In genomic region chr1:59146651-59147358, GRCh38 we compare ENCODE assay signal across 9 cellular contexts.
DNase-seq lines count a peak whose midpoint lies in the region; ATAC-seq and TF ChIP-seq lines count a peak whose summit lies in the region.
"Had no signal": no experiment of that assay in that cellular context is flagged by ENCODE, and none has a peak within 500 bp of the region (broad histone marks: within the 10 kb centered on the region; RNA-seq: fewer than 3 reads in every experiment).

No MANE protein-coding gene starts in this region.

- intact Hi-C loops in lower leg skin (cut with DNase I; ENCODE audit: low total_unique reads): no loop called here

- H3K4me3 ChIP-seq in coronary artery (peak overlapping the region; percentile 82), lower leg skin (ENCODE audit: low read depth, poor library complexity, severe bottlenecking) (peak overlapping the region; percentile 18)

- no peak for TF ChIP-seq CTCF in coronary artery (IDR thresholded peaks at IDR 0.05)
- no peak for TF ChIP-seq CTCF in lower leg skin (IDR thresholded peaks at IDR 0.05)

- H3K27ac ChIP-seq in coronary artery: peak overlapping the region; percentile 74 to 89
- H3K27ac ChIP-seq: neutrophil had no signal

- DNase-seq in NOMO-1 (lab: John Stamatoyannopoulos, UW; ENCODE audit: unreplicated experiment in 2 of 2): peak; percentile 26 to 36
- no peak for DNase-seq in NOMO-1 treated with dmso at 0.1 percent for 144 hours (lab: John Stamatoyannopoulos, UW; ENCODE audit: unreplicated experiment)
- peak; percentile 10 for DNase-seq in activated CD4-positive, alpha-beta T cell treated with anti-CD3 and anti-CD28 coated beads for 1 hour
- DNase-seq in coronary artery (ENCODE audit: low spot score): peak; percentile 80
- DNase-seq in lower leg skin (ENCODE audit: low spot score in 2 of 2): peak in 1 of 2 donors; percentile 86
- DNase-seq in stimulated activated CD8-positive, alpha-beta memory T cell treated with anti-CD3 and anti-CD28 coated beads, Interleukin-12 subunit alpha, Interleukin-12 subunit beta, amount 100 ng/mL, for 1 hour (ENCODE audit: low read depth): peak; percentile 13
- no peak for DNase-seq in NCI-H146 (lab: John Stamatoyannopoulos, UW)

- TF ChIP-seq POLR2A in lower leg skin (IDR thresholded peaks at IDR 0.05): no peak

- WGBS in lower leg skin, 2 donors: 3 to 6% methylated on average over 33 to 49 of the region's 52 CpGs

- ATAC-seq in HG03159 (IDR thresholded peaks at IDR 0.05; ENCODE audit: unreplicated experiment): peak; percentile 61

Comparison
In these comparisons a context has a peak if more than half of its experiments do, and no peak if none do; other contexts are left out.
1. DNase-seq: peak in NOMO-1 (2 of 2), activated CD4-positive, alpha-beta T cell treated with anti-CD3 and anti-CD28 coated beads for 1 hour (single experiment), coronary artery (single experiment) and stimulated activated CD8-positive, alpha-beta memory T cell treated with anti-CD3 and anti-CD28 coated beads, Interleukin-12 subunit alpha, Interleukin-12 subunit beta, amount 100 ng/mL, for 1 hour (single experiment); none in NOMO-1 treated with dmso at 0.1 percent for 144 hours (single experiment) and NCI-H146 (single experiment).